Comparison of ENCODE assay signal across 8 cellular contexts in the genomic region with DNA sequence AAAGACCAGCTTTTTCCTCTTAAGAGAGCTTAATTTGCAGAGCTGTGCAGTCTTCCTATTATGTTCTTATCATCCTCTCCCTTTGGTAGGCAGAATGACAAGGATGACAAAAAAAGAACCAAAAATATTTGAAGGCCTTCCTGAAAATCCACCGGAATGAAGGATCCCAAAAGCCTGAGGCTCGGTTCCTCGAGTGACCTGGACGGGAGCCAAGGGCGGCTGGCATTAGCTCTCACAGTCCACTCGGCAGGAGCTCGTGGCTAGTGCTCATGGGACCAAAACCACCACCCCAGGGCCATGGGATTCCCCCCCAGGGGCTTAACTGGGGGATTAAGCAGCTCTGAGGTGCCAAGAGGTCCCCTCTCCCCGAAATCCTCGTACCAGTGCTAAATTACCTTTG. TPM values are rescaled to one million over a fixed set of nuclear protein-coding genes. Genes with fewer than 3 reads are reported as not detected.
DNase-seq lines count a peak whose midpoint lies in the region; ATAC-seq, FAIRE-seq and TF ChIP-seq lines count a peak whose summit lies in the region.

No MANE protein-coding gene starts in this region.

- H3K4me1 Mint-ChIP-seq in activated T-helper 2 cell treated with anti-CD3 and anti-CD28 coated beads, Interferon-gamma antibody, Interleukin-2, Interleukin-4, amounts not matched to agents 10 μg/mL and 5 μg/mL and 100 μg/mL, durations not matched to agents 14 hours and 24 hours and 36 hours (ENCODE audit: low read depth) = peaks cover 6% of the 10 kb centered on the region

- H3K9me3 Mint-ChIP-seq in activated T-helper 2 cell treated with anti-CD3 and anti-CD28 coated beads, Interferon-gamma antibody, Interleukin-2, Interleukin-4, amounts not matched to agents 10 μg/mL and 5 μg/mL and 100 μg/mL, durations not matched to agents 14 hours and 24 hours and 36 hours = no peaks in the 10 kb centered on the region

- H3K36me3 Mint-ChIP-seq in activated T-helper 2 cell treated with anti-CD3 and anti-CD28 coated beads, Interferon-gamma antibody, Interleukin-2, Interleukin-4, amounts not matched to agents 10 μg/mL and 5 μg/mL and 100 μg/mL, durations not matched to agents 14 hours and 24 hours and 36 hours (ENCODE audit: low read depth) = no peaks in the 10 kb centered on the region

- no peak for TF ChIP-seq CTCF in GM12875 (IDR thresholded peaks at IDR 0.05; ENCODE audit: borderline replicate concordance, insufficient read depth, low read depth, low read length)

- H3K9me3 ChIP-seq in iPS-18c (ENCODE audit: control insufficient read depth, insufficient read depth, low read length) = no peaks in the 10 kb centered on the region

- H3K27ac ChIP-seq in temporal lobe (ENCODE audit: low read depth, low read length) = peak overlapping the region; percentile 6

- intact Hi-C loops in activated T-helper 2 cell treated with anti-CD3 and anti-CD28 coated beads, Interferon-gamma antibody, Interleukin-2, Interleukin-4, amounts not matched to agents 10 μg/mL and 5 μg/mL and 100 μg/mL, durations not matched to agents 14 hours and 24 hours and 36 hours (cut with micrococcal nuclease) = loop anchor here (5.0 kb wide), 2 partner anchors 56 to 106 kb away; a partner anchor contains a TSS

- ATAC-seq in HG02870 (IDR thresholded peaks at IDR 0.05; ENCODE audit: unreplicated experiment) = peak; percentile 18

- DNase-seq in activated T-helper 2 cell treated with anti-CD3 and anti-CD28 coated beads, Interferon-gamma antibody, Interleukin-2, Interleukin-4, amounts not matched to agents 10 μg/mL and 5 μg/mL and 100 μg/mL, durations not matched to agents 14 hours and 24 hours and 36 hours (ENCODE audit: low spot score) = no peak
- DNase-seq in middle frontal gyrus (ENCODE audit: extremely low spot score, low spot score) (no peak), NCI-H1436 treated with DMSO at 0.1 percent for 48 hours (lab: John Stamatoyannopoulos, UW) (no peak), HTR-8/SVneo (ENCODE audit: insufficient read length, low spot score) (no peak)

- peak overlapping the region; percentile 84 for H3K4me3 Mint-ChIP-seq in activated T-helper 2 cell treated with anti-CD3 and anti-CD28 coated beads, Interferon-gamma antibody, Interleukin-2, Interleukin-4, amounts not matched to agents 10 μg/mL and 5 μg/mL and 100 μg/mL, durations not matched to agents 14 hours and 24 hours and 36 hours (ENCODE audit: low read depth)

- H3K4me3 ChIP-seq in GM12875 (ENCODE audit: low read depth, low read length) (peak overlapping the region; percentile 57), iPS-18c (ENCODE audit: insufficient read depth, low read depth, low read length) (peak overlapping the region; percentile 78; the same call in 1 of the 2 replicates)

- H3K27ac Mint-ChIP-seq in activated T-helper 2 cell treated with anti-CD3 and anti-CD28 coated beads, Interferon-gamma antibody, Interleukin-2, Interleukin-4, amounts not matched to agents 10 μg/mL and 5 μg/mL and 100 μg/mL, durations not matched to agents 14 hours and 24 hours and 36 hours = no peak overlapping the region

- peaks cover 21% of the 10 kb centered on the region for H3K27me3 Mint-ChIP-seq in activated T-helper 2 cell treated with anti-CD3 and anti-CD28 coated beads, Interferon-gamma antibody, Interleukin-2, Interleukin-4, amounts not matched to agents 10 μg/mL and 5 μg/mL and 100 μg/mL, durations not matched to agents 14 hours and 24 hours and 36 hours (ENCODE audit: low read depth)

- FAIRE-seq in HTR-8/SVneo (lab: Jason Lieb, UNC) = no peak

RNA-seq across cellular contexts. Expression of a gene that starts 0.6 kb away (rescaled TPM):
- total RNA-seq in activated T-helper 2 cell treated with anti-CD3 and anti-CD28 coated beads, Interferon-gamma antibody, Interleukin-2, Interleukin-4, amounts not matched to agents 10 μg/mL and 5 μg/mL and 100 μg/mL, durations not matched to agents 14 hours and 24 hours and 36 hours = 0.05 and 0.25 TPM in 2 replicates
- 39.1 TPM for total RNA-seq in temporal lobe

Comparison
In these comparisons a context has a peak if more than half of its experiments do, and no peak if none do; other contexts are left out.
1. RNA of a gene that starts 0.6 kb away (total RNA-seq): 39.1 TPM in temporal lobe (single experiment); 0.05 to 0.25 TPM in activated T-helper 2 cell treated with anti-CD3 and anti-CD28 coated beads, Interferon-gamma antibody, Interleukin-2, Interleukin-4, amounts not matched to agents 10 μg/mL and 5 μg/mL and 100 μg/mL, durations not matched to agents 14 hours and 24 hours and 36 hours; every median in the first group is over 10 times any median in the second.